11 cellular contexts compared by ENCODE assay signal in genomic region chr15:101786422-101786821, GRCh38. TPM values are rescaled to one million over a fixed set of nuclear protein-coding genes. Genes with fewer than 3 reads are reported as not detected.
"Had no signal": no experiment of that assay in that cellular context is flagged by ENCODE, and none has a peak within 500 bp of the region (broad histone marks: within the 10 kb centered on the region; RNA-seq: fewer than 3 reads in every experiment).

No MANE protein-coding gene starts in this region.

RNA-seq across cellular contexts. Expression of gene OR4F6, which starts 16.9 kb away (rescaled TPM):
- polyA plus RNA-seq: endothelial cell of umbilical vein; esophagus; fibroblast of lung; foreskin keratinocyte; heart left ventricle; hepatocyte; immature natural killer cell; liver; lung; mammary epithelial cell; naive thymus-derived CD4-positive, alpha-beta T cell had no signal

RNA-seq across cellular contexts. Expression of gene OR4F15, which starts 25.6 kb away (rescaled TPM):
- polyA plus RNA-seq: endothelial cell of umbilical vein; esophagus; fibroblast of lung; foreskin keratinocyte; heart left ventricle; hepatocyte; immature natural killer cell; liver; lung; mammary epithelial cell; naive thymus-derived CD4-positive, alpha-beta T cell had no signal
